In the genomic region with DNA sequence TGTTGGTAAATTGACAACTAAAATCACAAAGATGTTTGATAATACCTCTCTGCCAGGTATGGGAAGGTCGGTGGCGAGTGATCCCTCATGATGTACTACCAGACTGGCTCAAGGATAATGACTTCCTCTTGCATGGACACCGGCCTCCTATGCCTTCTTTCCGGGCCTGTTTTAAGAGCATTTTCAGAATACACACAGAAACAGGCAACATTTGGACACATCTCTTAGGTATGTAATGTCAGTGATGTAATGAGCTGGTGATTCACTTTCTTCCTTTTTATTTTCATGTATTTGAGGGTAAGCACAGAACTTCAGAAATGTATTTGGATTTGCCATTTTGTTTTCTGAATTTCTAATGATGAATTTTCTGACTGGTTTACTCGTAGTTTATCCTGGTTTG, we compare ENCODE assay signal across 16 cellular contexts. TPM values are rescaled to one million over a fixed set of nuclear protein-coding genes. Genes with fewer than 3 reads are reported as not detected.
A peak's percentile ranks its signal among the peaks of the same experiment; 100 is the strongest.
DNase-seq lines count a peak whose midpoint lies in the region.
"Had no signal": no experiment of that assay in that cellular context is flagged by ENCODE, and none has a peak within 500 bp of the region (broad histone marks: within the 10 kb centered on the region; RNA-seq: fewer than 3 reads in every experiment).

No MANE protein-coding gene starts in this region.

- peaks cover 55% of the 10 kb centered on the region for H3K4me1 ChIP-seq in GM23248 (ENCODE audit: insufficient read depth)

- peak overlapping the region; percentile 74 for H3K4me2 ChIP-seq in GM23248 (ENCODE audit: unreplicated experiment)

- H3K9me3 ChIP-seq in GM23248 (ENCODE audit: low read depth) = no peaks in the 10 kb centered on the region

- H3K27ac ChIP-seq in GM23248 (peak overlapping the region; percentile 72), substantia nigra (ENCODE audit: low read depth, low read length, poor library complexity, severe bottlenecking) (peak overlapping the region; percentile 87)

- no peak overlapping the region for H2AFZ ChIP-seq in GM23248

- WGBS in GM23248 (ENCODE audit: low coverage in 1 of 2, low lambda C conversion rate in 2 of 2, missing lambda C conversion rate in 2 of 2), 2 experiments = 22% methylated on average over 5 of the region's 5 CpGs

- in situ Hi-C loops in GM23248 (cut with MboI) = loop anchor here (25.0 kb wide), 1 partner anchor 640 kb away; no protein-coding TSS in a partner anchor

- peak; percentile 90 for DNase-seq in GM23248
- peak; percentile 32 to 76 for DNase-seq in SW 1271 (lab: John Stamatoyannopoulos, UW)
- DNase-seq in fibroblast of peridontal ligament (ENCODE audit: extremely low read depth) = peak; percentile 85
- DNase-seq in substantia nigra (lab: John Stamatoyannopoulos, UW) = no peak
- no peak for DNase-seq in NCI-H774 (lab: John Stamatoyannopoulos, UW)
- DNase-seq in NCI-H2196 treated with DMSO at 0.1 percent for 48 hours (lab: John Stamatoyannopoulos, UW; ENCODE audit: unreplicated experiment) = no peak
- no peak for DNase-seq in activated CD4-positive, alpha-beta T cell treated with anti-CD3 and anti-CD28 coated beads, Interleukin-2, amount 50 U/mL, for 4 hours
- DNase-seq: activated CD4-positive, alpha-beta T cell treated with anti-CD3 and anti-CD28 coated beads for 48 hours; cerebellar nuclear complex; foreskin melanocyte; kidney; NCI-H2171 treated with DMSO at 0.1 percent for 48 hours; retina; T-helper 2 cell had no signal

- no peaks in the 10 kb centered on the region for H3K9me2 ChIP-seq in GM23248 (ENCODE audit: insufficient read depth)

- H3K4me3 ChIP-seq in GM23248 = peak overlapping the region; percentile 41

- no peaks in the 10 kb centered on the region for H3K27me3 ChIP-seq in GM23248 (replicated peaks; ENCODE audit: insufficient read depth)

- H4K20me1 ChIP-seq in GM23248 (ENCODE audit: insufficient read depth) = no peaks in the 10 kb centered on the region

- H3F3A ChIP-seq in GM23248 (ENCODE audit: insufficient read depth) = peaks cover 43% of the 10 kb centered on the region

- peak overlapping the region; percentile 20; the same call in 1 of the 2 replicates for H3K9ac ChIP-seq in GM23248

- H3K36me3 ChIP-seq in GM23248 (ENCODE audit: low read depth) = no peaks in the 10 kb centered on the region

- H3K79me2 ChIP-seq in GM23248 (ENCODE audit: insufficient read depth) = peaks cover 5% of the 10 kb centered on the region; the same call in 1 of the 2 replicates

RNA-seq across cellular contexts. Expression of a gene that starts 42.6 kb away (rescaled TPM):
- total RNA-seq in GM23248 (2014; rRNA removed; shearing (Covaris generic)) = not detected in 2 replicates
- not detected in 2 replicates for polyA plus RNA-seq in GM23248 (2016; fragmentation: Nextera tagmentation; extraction: Ambion mirVana)
- total RNA-seq: kidney, OCI-LY7, subcutaneous adipose tissue had no signal

Comparison
In these comparisons a context has a peak if more than half of its experiments do, and no peak if none do; other contexts are left out.
1. DNase-seq: peak in GM23248 (single experiment), SW 1271 (2 of 2) and fibroblast of peridontal ligament (single experiment); none in substantia nigra (0 of 49), NCI-H774 (single experiment), NCI-H2196 treated with DMSO at 0.1 percent for 48 hours (single experiment) and activated CD4-positive, alpha-beta T cell treated with anti-CD3 and anti-CD28 coated beads, Interleukin-2, amount 50 U/mL, for 4 hours (0 of 2).